In genomic region chr12:132601171-132601883, GRCh38 we compare ENCODE assay signal across 9 cellular contexts. TPM values are rescaled to one million over a fixed set of nuclear protein-coding genes. Genes with fewer than 3 reads are reported as not detected.
DNase-seq lines count a peak whose midpoint lies in the region; ATAC-seq and TF ChIP-seq lines count a peak whose summit lies in the region.
"Had no signal": no experiment of that assay in that cellular context is flagged by ENCODE, and none has a peak within 500 bp of the region (broad histone marks: within the 10 kb centered on the region; RNA-seq: fewer than 3 reads in every experiment).

No MANE protein-coding gene starts in this region.

- no peak overlapping the region for H4K12ac ChIP-seq in trophoblast cell (ENCODE audit: low read depth, low read length)

- POLR2A ChIA-PET in CD4-positive, alpha-beta T cell (lab: Charles Lee): interaction anchor here (0.6 kb wide), 1 partner anchor 86 kb away, joined by 3 read pairs; no protein-coding TSS in a partner anchor
- POLR2A ChIA-PET in IMR-90 (lab: Charles Lee; ENCODE audit: unreplicated experiment): no interaction called here

- peak overlapping the region; percentile 82 for H2AK9ac ChIP-seq in IMR-90 (replicated peaks; ENCODE audit: low read depth, low read length, poor library complexity)

- TF ChIP-seq RAD21 in IMR-90 (IDR thresholded peaks at IDR 0.05; ENCODE audit: low read length): no peak

- H2BK120ac ChIP-seq in IMR-90 (ENCODE audit: low read depth, low read length) (0 out of 2 replicates have a peak overlapping the region, but pooled peaks have one; percentile 15), trophoblast cell (ENCODE audit: insufficient read depth, low read length, poor library complexity) (no peak overlapping the region)

- H2BK20ac ChIP-seq in IMR-90 (ENCODE audit: low read depth, low read length): no peak overlapping the region

- no peak overlapping the region for H4K5ac ChIP-seq in IMR-90 (ENCODE audit: low read depth, low read length)

- no peak for TF ChIP-seq CTCF in CD4-positive, alpha-beta T cell (IDR thresholded peaks at IDR 0.05)
- no peak for TF ChIP-seq CTCF in IMR-90 (conservative IDR thresholded peaks at IDR 0.05; ENCODE audit: low read depth, low read length)

- H3K18ac ChIP-seq in IMR-90 (ENCODE audit: low read depth, low read length): no peak overlapping the region
- no peak overlapping the region for H3K18ac ChIP-seq in trophoblast cell (ENCODE audit: low read length)

- H2AFZ ChIP-seq in IMR-90 (replicated peaks; ENCODE audit: low read length, poor library complexity) (peak overlapping the region; percentile 92), trophoblast cell (ENCODE audit: insufficient read depth, low read length, poor library complexity) (no peak overlapping the region)

- DNase-seq in CD4-positive, alpha-beta T cell: no peak
- DNase-seq in IMR-90 (no peak), trophoblast cell (peak; percentile 34 to 60), GDM1 (lab: John Stamatoyannopoulos, UW) (no peak), NCI-H1105 (lab: John Stamatoyannopoulos, UW) (no peak), MG63 (no peak), GM19240 (ENCODE audit: insufficient read length, low spot score) (no peak)
- DNase-seq: activated CD4-positive, CD25-positive, alpha-beta regulatory T cell had no signal

- H3K4me3 Mint-ChIP-seq in CD4-positive, alpha-beta T cell: peak overlapping the region; percentile 84
- peak overlapping the region; percentile 72 for H3K4me3 Mint-ChIP-seq in dendritic cell treated with granulocyte-macrophage colony-stimulating factor and Interleukin-4, amounts not matched to agents 40 ng/mL and 50 ng/mL, for 4 days

- H3K9me1 ChIP-seq in IMR-90 (ENCODE audit: insufficient read depth, low read length): 0 out of 2 replicates have a peak, but pooled peaks cover 5% of the 10 kb centered on the region

- H3K56ac ChIP-seq in IMR-90 (ENCODE audit: extremely low read depth, insufficient read depth, low read length): no peak overlapping the region

- BruUV-seq in IMR-90 (replicated peaks; lab: Mats Ljungman, UMichigan): no TSS peak

- no peaks in the 10 kb centered on the region for H3K79me2 ChIP-seq in trophoblast cell (ENCODE audit: control insufficient read depth, insufficient read depth, low read length, poor library complexity)

- H3K9me3 ChIP-seq in CD4-positive, alpha-beta T cell (ENCODE audit: control insufficient read depth, low read length): no peaks in the 10 kb centered on the region
- H3K9me3 ChIP-seq in IMR-90 (ENCODE audit: control insufficient read depth, insufficient read depth, low read length) (no peaks in the 10 kb centered on the region), trophoblast cell (ENCODE audit: insufficient read depth, low read depth, low read length) (peaks cover 1% of the 10 kb centered on the region), MG63 (no peaks in the 10 kb centered on the region)

- H3K36me3 ChIP-seq in IMR-90 (ENCODE audit: control insufficient read depth, insufficient read depth, low read length): no peaks in the 10 kb centered on the region
- H3K36me3 ChIP-seq in trophoblast cell (ENCODE audit: control insufficient read depth in 1 of 2, insufficient read depth in 2 of 2, low read length in 2 of 2): no peaks in the 10 kb centered on the region
- H3K36me3 ChIP-seq in MG63: no peaks in the 10 kb centered on the region

- peaks cover 2% of the 10 kb centered on the region; the same call in 1 of the 2 replicates for H4K20me1 ChIP-seq in IMR-90 (ENCODE audit: insufficient read depth, low read length)

- no peak overlapping the region for H3K27ac Mint-ChIP-seq in CD4-positive, alpha-beta T cell
- H3K27ac Mint-ChIP-seq in dendritic cell treated with granulocyte-macrophage colony-stimulating factor and Interleukin-4, amounts not matched to agents 40 ng/mL and 50 ng/mL, for 4 days: peak overlapping the region; percentile 17

- H2AK5ac ChIP-seq in IMR-90 (ENCODE audit: low read depth, low read length): no peak overlapping the region; the same call in 1 of the 2 replicates
- no peak overlapping the region for H2AK5ac ChIP-seq in trophoblast cell (ENCODE audit: low read length)

- H3K36me3 Mint-ChIP-seq in CD4-positive, alpha-beta T cell (ENCODE audit: low read depth): no peaks in the 10 kb centered on the region
- H3K36me3 Mint-ChIP-seq in dendritic cell treated with granulocyte-macrophage colony-stimulating factor and Interleukin-4, amounts not matched to agents 40 ng/mL and 50 ng/mL, for 4 days (ENCODE audit: low read depth): no peaks in the 10 kb centered on the region

- H3K4me3 ChIP-seq in IMR-90 (ENCODE audit: insufficient read depth, low read depth, low read length): no peak overlapping the region
- no peak overlapping the region for H3K4me3 ChIP-seq in trophoblast cell (ENCODE audit: low read depth, low read length)
- H3K4me3 ChIP-seq in MG63: no peak overlapping the region

- H2BK5ac ChIP-seq in IMR-90 (ENCODE audit: low read depth, low read length, poor library complexity, severe bottlenecking): no peak overlapping the region
- no peak overlapping the region for H2BK5ac ChIP-seq in trophoblast cell (ENCODE audit: low read depth, low read length, poor library complexity)

- H3K4me2 ChIP-seq in IMR-90 (ENCODE audit: low read depth, low read length): no peak overlapping the region
- no peak overlapping the region for H3K4me2 ChIP-seq in trophoblast cell (ENCODE audit: low read length)

- TF ChIP-seq POLR2A in IMR-90 (IDR thresholded peaks at IDR 0.05; ENCODE audit: low read depth, low read length): no peak

- H3K4me1 ChIP-seq in IMR-90 (ENCODE audit: control insufficient read depth, insufficient read depth, low read length): peaks cover 10% of the 10 kb centered on the region; the same call in 1 of the 2 replicates
- peaks cover 0 to 4% of the 10 kb centered on the region in 2 experiments for H3K4me1 ChIP-seq in trophoblast cell (ENCODE audit: control insufficient read depth in 1 of 2, insufficient read depth in 2 of 2, low read length in 2 of 2)

- H4K91ac ChIP-seq in IMR-90 (ENCODE audit: insufficient read depth, low read depth, low read length) (no peak overlapping the region), trophoblast cell (ENCODE audit: low read depth, low read length) (no peak overlapping the region)

- no peak overlapping the region for H4K8ac ChIP-seq in IMR-90 (ENCODE audit: low read depth in 2 of 2, low read length in 2 of 2)
- no peak overlapping the region for H4K8ac ChIP-seq in trophoblast cell (ENCODE audit: low read depth, low read length)

- ATAC-seq in CD4-positive, alpha-beta T cell (ENCODE audit: poor library complexity): no peak
- no peak for ATAC-seq in IMR-90 (ENCODE audit: low read depth)

- H3K79me1 ChIP-seq in IMR-90 (ENCODE audit: low read depth in 1 of 2, low read length in 2 of 2) (no peaks in the 10 kb centered on the region), trophoblast cell (ENCODE audit: low read length) (no peaks in the 10 kb centered on the region)

- H2BK15ac ChIP-seq in IMR-90 (ENCODE audit: low read depth, low read length): no peak overlapping the region

- peaks cover 35% of the 10 kb centered on the region for H3K27me3 Mint-ChIP-seq in CD4-positive, alpha-beta T cell
- H3K27me3 Mint-ChIP-seq in dendritic cell treated with granulocyte-macrophage colony-stimulating factor and Interleukin-4, amounts not matched to agents 40 ng/mL and 50 ng/mL, for 4 days: peaks cover 84% of the 10 kb centered on the region

- intact Hi-C loops in CD4-positive, alpha-beta T cell (cut with DNase I, micrococcal nuclease): no loop called here
- intact Hi-C loops in IMR-90 (cut with micrococcal nuclease): no loop called here
- intact Hi-C loops in dendritic cell treated with granulocyte-macrophage colony-stimulating factor and Interleukin-4, amounts not matched to agents 40 ng/mL and 50 ng/mL, for 4 days (cut with micrococcal nuclease): loop anchor here (2.0 kb wide), 1 partner anchor 13 kb away; no protein-coding TSS in a partner anchor

- H3K14ac ChIP-seq in IMR-90 (replicated peaks; ENCODE audit: low read depth, low read length): no peak overlapping the region
- H3K14ac ChIP-seq in trophoblast cell (ENCODE audit: low read length): no peak overlapping the region

- H3K27me3 ChIP-seq in CD4-positive, alpha-beta T cell (ENCODE audit: control insufficient read depth, insufficient read depth, low read length): peaks cover 30% of the 10 kb centered on the region
- H3K27me3 ChIP-seq in IMR-90 (ENCODE audit: control insufficient read depth, insufficient read depth, low read length) (peaks cover 23% of the 10 kb centered on the region; the same call in 1 of the 2 replicates), trophoblast cell (ENCODE audit: insufficient read depth, low read length) (peaks cover 7% of the 10 kb centered on the region), MG63 (peaks cover 9% of the 10 kb centered on the region; the same call in 1 of the 2 replicates)

- H3K27ac ChIP-seq in CD4-positive, alpha-beta T cell (ENCODE audit: low read depth, low read length): no peak overlapping the region
- no peak overlapping the region for H3K27ac ChIP-seq in IMR-90 (ENCODE audit: insufficient read depth, low read length)
- H3K27ac ChIP-seq in trophoblast cell (ENCODE audit: low read depth, low read length): no peak overlapping the region

- H3K4ac ChIP-seq in IMR-90 (ENCODE audit: low read depth, low read length): no peak overlapping the region
- no peak overlapping the region for H3K4ac ChIP-seq in trophoblast cell (ENCODE audit: low read depth, low read length)

- H3K23ac ChIP-seq in IMR-90 (ENCODE audit: low read depth, low read length) (no peak overlapping the region), trophoblast cell (ENCODE audit: low read length) (no peak overlapping the region)

- H3K9ac ChIP-seq in IMR-90 (ENCODE audit: low read depth, low read length) (no peak overlapping the region), trophoblast cell (ENCODE audit: low read length) (no peak overlapping the region)

- dilution Hi-C loops in IMR-90 (cut with HindIII; ENCODE audit: low sequenced_read_pairs, unreplicated experiment): no loop called here

- 95% methylated on average over 7 of the region's 31 CpGs; no CpG with 5 or more reads in 1 of the 2 experiments for WGBS in IMR-90 (ENCODE audit: extremely low coverage in 2 of 2, insufficient read length in 1 of 2), 2 experiments
- no CpG with 5 or more reads among the region's 31 CpGs for WGBS in trophoblast cell (ENCODE audit: extremely low coverage, insufficient coverage, insufficient read length)

- CTCF ChIA-PET in CD4-positive, alpha-beta T cell (lab: Charles Lee): interaction anchor here (1.3 kb wide), 1 partner anchor 14 kb away, joined by 3 read pairs; no protein-coding TSS in a partner anchor
- CTCF ChIA-PET in IMR-90 (lab: Yijun Ruan, JAX): interaction anchor here (0.9 kb wide), 1 partner anchor 13 kb away, joined by 3 read pairs; no protein-coding TSS in a partner anchor

- in situ Hi-C loops in IMR-90 (cut with MboI; ENCODE audit: low sequenced_read_pairs): no loop called here

- H3K4me1 Mint-ChIP-seq in CD4-positive, alpha-beta T cell (ENCODE audit: low read depth): peaks cover 27% of the 10 kb centered on the region
- H3K4me1 Mint-ChIP-seq in dendritic cell treated with granulocyte-macrophage colony-stimulating factor and Interleukin-4, amounts not matched to agents 40 ng/mL and 50 ng/mL, for 4 days (ENCODE audit: low read depth): peaks cover 26% of the 10 kb centered on the region

- H3K9me3 Mint-ChIP-seq in CD4-positive, alpha-beta T cell: no peaks in the 10 kb centered on the region
- no peaks in the 10 kb centered on the region for H3K9me3 Mint-ChIP-seq in dendritic cell treated with granulocyte-macrophage colony-stimulating factor and Interleukin-4, amounts not matched to agents 40 ng/mL and 50 ng/mL, for 4 days

- no peak overlapping the region for H2BK12ac ChIP-seq in trophoblast cell (ENCODE audit: low read length)

RNA-seq across cellular contexts. Expression of gene LRCOL1, which starts 9.1 kb away (rescaled TPM):
- not detected for total RNA-seq in CD4-positive, alpha-beta T cell
- 0.28 TPM in 1 of 2 replicates, not detected in the other for total RNA-seq in IMR-90 (2012; rRNA removed)
- 0.90 and 1.0 TPM in 2 replicates for polyA plus RNA-seq in IMR-90 (2012; rRNA removed)
- 0.25 and 0.70 TPM in 2 replicates for polyA plus RNA-seq in IMR-90 (2012; cell fraction: cytosol; rRNA removed)
- polyA plus RNA-seq in IMR-90 (2012; cell fraction: nucleus; rRNA removed; ENCODE audit: low replicate concordance): 4.5 and 8.7 TPM in 2 replicates
- polyA plus RNA-seq in trophoblast cell (2013): not detected in 2 replicates
- not detected in 2 replicates for total RNA-seq in MG63 (2014; rRNA removed; shearing (Covaris generic); ENCODE audit: low replicate concordance)

RNA-seq across cellular contexts. Expression of gene P2RX2, which starts 17.2 kb away (rescaled TPM):
- total RNA-seq in CD4-positive, alpha-beta T cell: not detected
- not detected in 2 replicates for total RNA-seq in IMR-90 (2012; rRNA removed)
- polyA plus RNA-seq in IMR-90 (2012; rRNA removed): not detected in 2 replicates
- not detected in 2 replicates for polyA plus RNA-seq in IMR-90 (2012; cell fraction: cytosol; rRNA removed)
- polyA plus RNA-seq in IMR-90 (2012; cell fraction: nucleus; rRNA removed; ENCODE audit: low replicate concordance): not detected in 2 replicates
- 0.15 and 0.16 TPM in 2 replicates for polyA plus RNA-seq in trophoblast cell (2013)
- total RNA-seq in MG63 (2014; rRNA removed; shearing (Covaris generic); ENCODE audit: low replicate concordance): not detected in 2 replicates

Comparison
In these comparisons a context has a peak if more than half of its experiments do, and no peak if none do; other contexts are left out.
1. DNase-seq: peak in trophoblast cell (2 of 2); none in CD4-positive, alpha-beta T cell (0 of 10), IMR-90 (single experiment), GDM1 (single experiment), NCI-H1105 (single experiment), MG63 (single experiment) and GM19240 (single experiment).